Comparison of ENCODE assay signal across 10 cellular contexts in the genomic region with DNA sequence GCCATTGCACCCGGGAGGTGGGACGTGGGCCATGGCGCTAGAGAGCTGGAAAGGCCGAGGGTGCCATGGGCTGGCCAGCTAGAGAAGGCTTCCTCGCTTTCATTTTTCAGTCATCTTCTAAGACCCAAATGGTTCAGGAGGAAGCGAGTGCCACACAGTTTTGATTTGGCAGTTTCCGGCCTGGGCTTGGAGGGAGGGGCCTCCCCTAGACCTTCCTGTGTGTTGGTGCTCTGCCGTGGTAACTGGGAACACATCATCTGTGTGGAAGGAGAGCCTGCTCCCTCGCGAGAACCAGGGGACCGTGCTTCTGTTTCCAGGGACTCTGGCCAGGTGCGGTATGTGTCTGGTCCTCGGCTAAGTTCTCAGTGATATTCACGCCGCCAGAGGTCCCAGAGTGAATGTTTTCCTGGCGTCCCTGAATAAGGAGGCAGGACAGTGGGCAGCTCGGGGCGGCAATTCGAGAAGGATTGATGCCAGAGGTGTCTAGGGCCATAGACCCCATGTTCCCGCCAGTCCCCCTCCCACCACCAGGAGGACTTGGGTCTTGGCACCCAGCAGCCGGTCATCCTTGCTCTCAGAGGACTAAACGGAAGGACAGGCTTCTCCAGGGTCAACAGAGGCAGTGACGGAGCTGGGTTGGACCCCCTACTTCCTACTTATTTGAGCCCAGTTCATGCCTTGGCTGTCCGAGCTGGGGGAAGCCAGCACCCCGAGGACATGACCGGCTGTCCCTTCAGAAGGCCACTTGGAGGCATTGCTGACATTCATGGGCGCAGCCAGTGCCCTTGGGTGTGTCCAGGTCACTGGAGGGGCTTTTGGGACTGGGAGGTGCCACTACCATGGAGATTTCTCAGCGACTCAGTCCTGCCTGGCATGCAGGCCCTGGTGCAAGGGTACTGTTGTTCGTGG. TPM values are rescaled to one million over a fixed set of nuclear protein-coding genes. Genes with fewer than 3 reads are reported as not detected.
DNase-seq lines count a peak whose midpoint lies in the region; ATAC-seq and FAIRE-seq lines count a peak whose summit lies in the region.
"Had no signal": no experiment of that assay in that cellular context is flagged by ENCODE, and none has a peak within 500 bp of the region (broad histone marks: within the 10 kb centered on the region; RNA-seq: fewer than 3 reads in every experiment).

No MANE protein-coding gene starts in this region.

- peak; percentile 96 for FAIRE-seq in GM19239 (lab: Jason Lieb, UNC)
- FAIRE-seq: colon had no signal

- CTCF ChIA-PET in activated CD4-positive, alpha-beta memory T cell treated with anti-CD3 and anti-CD28 coated beads for 36 hours (lab: Charles Lee), result interaction anchor here (1.1 to 1.9 kb wide), 3 partner anchors 8 to 39 kb away, joined by 3 to 9 read pairs (median 7); no protein-coding TSS in a partner anchor

- POLR2A ChIA-PET in activated CD4-positive, alpha-beta memory T cell treated with anti-CD3 and anti-CD28 coated beads for 36 hours (lab: Charles Lee), result interaction anchor here (0.6 to 1.0 kb wide), 3 partner anchors 31 to 38 kb away, joined by 3 read pairs; no protein-coding TSS in a partner anchor

- peak overlapping the region; percentile 88 for H3K27ac Mint-ChIP-seq in activated CD4-positive, alpha-beta memory T cell treated with anti-CD3 and anti-CD28 coated beads for 36 hours

- peak overlapping the region; percentile 86 for H3K4me3 Mint-ChIP-seq in activated CD4-positive, alpha-beta memory T cell treated with anti-CD3 and anti-CD28 coated beads for 36 hours

- no peak for ATAC-seq in GM19035 (IDR thresholded peaks at IDR 0.05; ENCODE audit: unreplicated experiment)

- DNase-seq in GM19239 (ENCODE audit: insufficient read length, low spot score) (peak; percentile 74), globus pallidus (ENCODE audit: low spot score) (no peak), HUDEP-2 (lab: John Stamatoyannopoulos, UW; ENCODE audit: unreplicated experiment in 76 of 76) (no peak), SKM-1 treated with dmso at 0.1 percent for 144 hours (lab: John Stamatoyannopoulos, UW; ENCODE audit: unreplicated experiment) (no peak)
- peak; percentile 84 for DNase-seq in activated CD4-positive, alpha-beta memory T cell treated with anti-CD3 and anti-CD28 coated beads for 36 hours
- peak; percentile 37 for DNase-seq in effector CD8-positive, alpha-beta T cell (lab: John Stamatoyannopoulos, UW)
- DNase-seq in stimulated activated CD8-positive, alpha-beta memory T cell treated with anti-CD3 and anti-CD28 coated beads, Interleukin-12 subunit alpha, Interleukin-12 subunit beta, amount 100 ng/mL, for 1 hour (ENCODE audit: low read depth), result peak; percentile 37
- DNase-seq: NCI-H2081 had no signal

- H3K4me1 Mint-ChIP-seq in activated CD4-positive, alpha-beta memory T cell treated with anti-CD3 and anti-CD28 coated beads for 36 hours (ENCODE audit: low read depth), result peaks cover 24% of the 10 kb centered on the region

- H3K9me3 Mint-ChIP-seq in activated CD4-positive, alpha-beta memory T cell treated with anti-CD3 and anti-CD28 coated beads for 36 hours, result no peaks in the 10 kb centered on the region

- H3K27me3 Mint-ChIP-seq in activated CD4-positive, alpha-beta memory T cell treated with anti-CD3 and anti-CD28 coated beads for 36 hours, result no peaks in the 10 kb centered on the region

- peaks cover 4% of the 10 kb centered on the region for H3K36me3 Mint-ChIP-seq in activated CD4-positive, alpha-beta memory T cell treated with anti-CD3 and anti-CD28 coated beads for 36 hours

- intact Hi-C loops in activated CD4-positive, alpha-beta memory T cell treated with anti-CD3 and anti-CD28 coated beads for 36 hours (cut with micrococcal nuclease), result loop anchor here (5.0 to 10.0 kb wide), 3 partner anchors 397 to 790 kb away; a partner anchor contains a TSS

RNA-seq across cellular contexts. Expression of a gene that starts 2.7 kb away (rescaled TPM):
- total RNA-seq in activated CD4-positive, alpha-beta memory T cell treated with anti-CD3 and anti-CD28 coated beads for 36 hours, result 10 to 100 TPM; 14.0 to 14.6 TPM

RNA-seq across cellular contexts. Expression of a gene that starts 50.7 kb away (rescaled TPM):
- 100 to 1,000 TPM; 196 to 202 TPM for total RNA-seq in activated CD4-positive, alpha-beta memory T cell treated with anti-CD3 and anti-CD28 coated beads for 36 hours

Comparison
In these comparisons a context has a peak if more than half of its experiments do, and no peak if none do; other contexts are left out.
1. DNase-seq: peak in GM19239 (single experiment), activated CD4-positive, alpha-beta memory T cell treated with anti-CD3 and anti-CD28 coated beads for 36 hours (single experiment), effector CD8-positive, alpha-beta T cell (single experiment) and stimulated activated CD8-positive, alpha-beta memory T cell treated with anti-CD3 and anti-CD28 coated beads, Interleukin-12 subunit alpha, Interleukin-12 subunit beta, amount 100 ng/mL, for 1 hour (single experiment); none in globus pallidus (single experiment), HUDEP-2 (0 of 76) and SKM-1 treated with dmso at 0.1 percent for 144 hours (single experiment).